ENCODE assay signal across 1 cellular context in the genomic region with DNA sequence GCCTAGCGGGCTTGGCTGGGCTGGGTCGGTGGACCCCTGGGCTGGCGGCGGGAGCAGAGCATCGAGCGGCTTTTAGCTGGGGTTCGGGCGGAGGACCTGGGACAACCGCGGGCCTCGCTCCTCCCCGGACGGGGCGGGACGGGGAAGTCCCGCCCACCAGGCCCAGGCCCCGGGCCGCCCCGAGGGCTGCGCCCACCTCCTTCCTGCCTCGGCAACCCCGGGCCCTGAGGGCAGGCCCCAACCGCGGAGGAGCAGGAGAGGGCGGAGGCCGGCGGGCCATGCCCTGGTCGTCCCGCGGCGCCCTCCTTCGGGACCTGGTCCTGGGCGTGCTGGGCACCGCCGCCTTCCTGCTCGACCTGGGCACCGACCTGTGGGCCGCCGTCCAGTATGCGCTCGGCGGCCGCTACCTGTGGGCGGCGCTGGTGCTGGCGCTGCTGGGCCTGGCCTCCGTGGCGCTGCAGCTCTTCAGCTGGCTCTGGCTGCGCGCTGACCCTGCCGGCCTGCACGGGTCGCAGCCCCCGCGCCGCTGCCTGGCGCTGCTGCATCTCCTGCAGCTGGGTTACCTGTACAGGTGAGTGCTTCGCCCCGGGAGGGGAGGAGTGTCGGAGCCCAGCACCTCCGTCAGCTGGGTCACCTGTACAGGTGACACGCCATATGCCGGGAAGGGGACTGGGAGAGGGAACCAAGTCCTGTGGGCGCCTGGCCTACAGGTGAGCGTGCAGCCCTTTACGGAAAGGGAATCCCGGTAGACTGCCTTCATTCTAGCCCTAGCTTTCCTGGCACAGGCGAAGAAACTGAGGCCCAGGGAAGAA.
TF ChIP-seq lines count a peak whose summit lies in the region.

A gene with protein sequence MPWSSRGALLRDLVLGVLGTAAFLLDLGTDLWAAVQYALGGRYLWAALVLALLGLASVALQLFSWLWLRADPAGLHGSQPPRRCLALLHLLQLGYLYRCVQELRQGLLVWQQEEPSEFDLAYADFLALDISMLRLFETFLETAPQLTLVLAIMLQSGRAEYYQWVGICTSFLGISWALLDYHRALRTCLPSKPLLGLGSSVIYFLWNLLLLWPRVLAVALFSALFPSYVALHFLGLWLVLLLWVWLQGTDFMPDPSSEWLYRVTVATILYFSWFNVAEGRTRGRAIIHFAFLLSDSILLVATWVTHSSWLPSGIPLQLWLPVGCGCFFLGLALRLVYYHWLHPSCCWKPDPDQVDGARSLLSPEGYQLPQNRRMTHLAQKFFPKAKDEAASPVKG (plus strand): TSS at position 182 of the 812 bp plus-strand sequence. CDS start 97 bp downstream, at position 279.

TF ChIP-seq in HepG2, 621 proteins besides CTCF, POLR2A, EP300 and RAD21 (continued from another document and continues in another):
- TF ChIP-seq, protein P1, sequence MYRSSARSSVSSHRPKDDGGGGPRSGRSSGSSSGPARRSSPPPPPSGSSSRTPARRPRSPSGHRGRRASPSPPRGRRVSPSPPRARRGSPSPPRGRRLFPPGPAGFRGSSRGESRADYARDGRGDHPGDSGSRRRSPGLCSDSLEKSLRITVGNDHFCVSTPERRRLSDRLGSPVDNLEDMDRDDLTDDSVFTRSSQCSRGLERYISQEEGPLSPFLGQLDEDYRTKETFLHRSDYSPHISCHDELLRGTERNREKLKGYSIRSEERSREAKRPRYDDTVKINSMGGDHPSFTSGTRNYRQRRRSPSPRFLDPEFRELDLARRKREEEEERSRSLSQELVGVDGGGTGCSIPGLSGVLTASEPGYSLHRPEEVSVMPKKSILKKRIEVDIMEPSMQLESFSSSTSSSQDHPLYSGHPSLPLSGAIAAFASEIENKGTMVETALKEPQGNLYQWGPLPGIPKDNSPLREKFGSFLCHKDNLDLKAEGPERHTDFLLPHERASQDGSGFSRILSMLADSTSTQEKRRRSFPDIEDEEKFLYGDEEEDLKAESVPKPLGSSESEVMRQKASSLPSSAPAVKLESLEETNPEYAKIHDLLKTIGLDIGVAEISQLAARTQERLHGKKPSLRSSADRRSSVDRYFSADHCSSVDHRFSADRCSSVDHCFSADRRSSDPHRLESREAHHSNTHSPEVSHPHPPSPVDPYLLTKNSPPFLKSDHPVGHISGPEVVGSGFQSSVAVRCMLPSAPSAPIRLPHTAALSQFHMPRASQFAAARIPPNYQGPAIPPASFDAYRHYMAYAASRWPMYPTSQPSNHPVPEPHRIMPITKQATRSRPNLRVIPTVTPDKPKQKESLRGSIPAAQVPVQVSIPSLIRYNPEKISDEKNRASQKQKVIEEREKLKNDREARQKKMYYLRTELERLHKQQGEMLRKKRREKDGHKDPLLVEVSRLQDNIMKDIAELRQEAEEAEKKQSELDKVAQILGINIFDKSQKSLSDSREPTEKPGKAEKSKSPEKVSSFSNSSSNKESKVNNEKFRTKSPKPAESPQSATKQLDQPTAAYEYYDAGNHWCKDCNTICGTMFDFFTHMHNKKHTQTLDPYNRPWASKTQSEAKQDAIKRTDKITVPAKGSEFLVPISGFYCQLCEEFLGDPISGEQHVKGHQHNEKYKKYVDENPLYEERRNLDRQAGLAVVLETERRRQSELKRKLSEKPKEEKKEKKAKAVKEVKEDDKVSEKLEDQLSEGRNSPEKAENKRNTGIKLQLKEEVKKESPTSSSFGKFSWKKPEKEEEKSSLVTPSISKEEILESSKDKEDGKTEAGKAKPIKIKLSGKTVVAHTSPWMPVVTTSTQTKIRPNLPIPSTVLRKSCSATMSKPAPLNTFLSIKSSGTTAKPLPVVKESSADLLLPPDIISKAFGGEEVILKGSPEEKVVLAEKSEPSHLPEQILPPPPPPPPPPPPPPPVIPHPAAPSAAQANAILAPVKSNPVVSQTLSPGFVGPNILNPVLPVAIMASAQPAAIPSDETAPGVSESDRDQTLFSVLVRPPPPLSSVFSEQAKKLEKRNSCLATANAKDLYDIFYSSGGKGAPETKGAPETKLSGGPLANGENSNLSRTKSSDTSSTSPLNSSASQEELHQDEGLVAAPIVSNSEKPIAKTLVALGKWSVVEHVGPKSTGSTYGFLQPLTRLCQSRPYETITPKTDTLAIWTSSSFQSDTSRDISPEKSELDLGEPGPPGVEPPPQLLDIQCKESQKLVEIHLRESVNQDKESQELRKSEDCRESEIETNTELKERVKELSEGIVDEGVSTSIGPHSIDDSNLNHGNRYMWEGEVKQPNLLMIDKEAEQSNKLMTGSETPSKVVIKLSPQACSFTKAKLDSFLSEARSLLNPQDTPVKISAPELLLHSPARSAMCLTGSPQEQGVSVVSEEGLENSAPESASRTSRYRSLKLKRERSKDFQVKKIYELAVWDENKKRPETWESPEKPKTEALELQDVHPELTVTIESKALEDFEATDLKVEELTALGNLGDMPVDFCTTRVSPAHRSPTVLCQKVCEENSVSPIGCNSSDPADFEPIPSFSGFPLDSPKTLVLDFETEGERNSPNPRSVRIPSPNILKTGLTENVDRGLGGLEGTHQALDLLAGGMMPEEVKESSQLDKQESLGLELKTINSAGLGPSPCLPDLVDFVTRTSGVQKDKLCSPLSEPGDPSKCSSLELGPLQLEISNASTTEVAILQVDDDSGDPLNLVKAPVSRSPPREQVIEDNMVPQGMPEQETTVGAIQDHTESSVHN (CRISPR knock-in tag; IDR thresholded peaks at IDR 0.05) = no peak
- TF ChIP-seq TCF7 (IDR thresholded peaks at IDR 0.05; ENCODE audit: low read depth) (no peak), ZNF720 (CRISPR knock-in tag; IDR thresholded peaks at IDR 0.05) (no peak), NR2F2 (IDR thresholded peaks at IDR 0.05; ENCODE audit: borderline replicate concordance, low read depth) (no peak), MBD4 (IDR thresholded peaks at IDR 0.05; ENCODE audit: borderline replicate concordance, low read length) (no peak), ZFP36L1 (CRISPR knock-in tag; IDR thresholded peaks at IDR 0.05) (no peak), ZNF17 (CRISPR knock-in tag; IDR thresholded peaks at IDR 0.05) (no peak), ZNF264 (CRISPR knock-in tag; IDR thresholded peaks at IDR 0.05) (no peak), ATM (IDR thresholded peaks at IDR 0.05; ENCODE audit: borderline replicate concordance) (no peak), ZNF839 (CRISPR knock-in tag; IDR thresholded peaks at IDR 0.05; ENCODE audit: borderline replicate concordance) (no peak), NR2F1 (CRISPR knock-in tag; IDR thresholded peaks at IDR 0.05) (no peak), ZC3H13 (CRISPR knock-in tag; IDR thresholded peaks at IDR 0.05) (no peak), ZNF260 (CRISPR knock-in tag; IDR thresholded peaks at IDR 0.05; ENCODE audit: borderline replicate concordance, low read depth) (no peak), SMAD1 (CRISPR knock-in tag; IDR thresholded peaks at IDR 0.05; ENCODE audit: borderline replicate concordance, low read depth) (no peak), ZKSCAN1 (IDR thresholded peaks at IDR 0.05; ENCODE audit: low read length) (no peak), ZNF577 (CRISPR knock-in tag; IDR thresholded peaks at IDR 0.05; ENCODE audit: borderline replicate concordance, low read depth) (no peak), PHF20 (CRISPR knock-in tag; IDR thresholded peaks at IDR 0.05) (no peak), CREB1 (IDR thresholded peaks at IDR 0.05) (no peak), CREB1 (CRISPR knock-in tag; IDR thresholded peaks at IDR 0.05) (no peak), TRIM24 (CRISPR knock-in tag; IDR thresholded peaks at IDR 0.05) (no peak), ZNF674 (CRISPR knock-in tag; IDR thresholded peaks at IDR 0.05; ENCODE audit: low read depth) (no peak), CBFB (CRISPR knock-in tag; IDR thresholded peaks at IDR 0.05) (no peak)
- TF ChIP-seq, protein P2, sequence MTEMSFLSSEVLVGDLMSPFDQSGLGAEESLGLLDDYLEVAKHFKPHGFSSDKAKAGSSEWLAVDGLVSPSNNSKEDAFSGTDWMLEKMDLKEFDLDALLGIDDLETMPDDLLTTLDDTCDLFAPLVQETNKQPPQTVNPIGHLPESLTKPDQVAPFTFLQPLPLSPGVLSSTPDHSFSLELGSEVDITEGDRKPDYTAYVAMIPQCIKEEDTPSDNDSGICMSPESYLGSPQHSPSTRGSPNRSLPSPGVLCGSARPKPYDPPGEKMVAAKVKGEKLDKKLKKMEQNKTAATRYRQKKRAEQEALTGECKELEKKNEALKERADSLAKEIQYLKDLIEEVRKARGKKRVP (CRISPR knock-in tag; IDR thresholded peaks at IDR 0.05) = no peak
- TF ChIP-seq, protein P3, sequence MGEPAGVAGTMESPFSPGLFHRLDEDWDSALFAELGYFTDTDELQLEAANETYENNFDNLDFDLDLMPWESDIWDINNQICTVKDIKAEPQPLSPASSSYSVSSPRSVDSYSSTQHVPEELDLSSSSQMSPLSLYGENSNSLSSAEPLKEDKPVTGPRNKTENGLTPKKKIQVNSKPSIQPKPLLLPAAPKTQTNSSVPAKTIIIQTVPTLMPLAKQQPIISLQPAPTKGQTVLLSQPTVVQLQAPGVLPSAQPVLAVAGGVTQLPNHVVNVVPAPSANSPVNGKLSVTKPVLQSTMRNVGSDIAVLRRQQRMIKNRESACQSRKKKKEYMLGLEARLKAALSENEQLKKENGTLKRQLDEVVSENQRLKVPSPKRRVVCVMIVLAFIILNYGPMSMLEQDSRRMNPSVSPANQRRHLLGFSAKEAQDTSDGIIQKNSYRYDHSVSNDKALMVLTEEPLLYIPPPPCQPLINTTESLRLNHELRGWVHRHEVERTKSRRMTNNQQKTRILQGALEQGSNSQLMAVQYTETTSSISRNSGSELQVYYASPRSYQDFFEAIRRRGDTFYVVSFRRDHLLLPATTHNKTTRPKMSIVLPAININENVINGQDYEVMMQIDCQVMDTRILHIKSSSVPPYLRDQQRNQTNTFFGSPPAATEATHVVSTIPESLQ (CRISPR knock-in tag; conservative IDR thresholded peaks at IDR 0.05) = no peak
- TF ChIP-seq, protein P4, sequence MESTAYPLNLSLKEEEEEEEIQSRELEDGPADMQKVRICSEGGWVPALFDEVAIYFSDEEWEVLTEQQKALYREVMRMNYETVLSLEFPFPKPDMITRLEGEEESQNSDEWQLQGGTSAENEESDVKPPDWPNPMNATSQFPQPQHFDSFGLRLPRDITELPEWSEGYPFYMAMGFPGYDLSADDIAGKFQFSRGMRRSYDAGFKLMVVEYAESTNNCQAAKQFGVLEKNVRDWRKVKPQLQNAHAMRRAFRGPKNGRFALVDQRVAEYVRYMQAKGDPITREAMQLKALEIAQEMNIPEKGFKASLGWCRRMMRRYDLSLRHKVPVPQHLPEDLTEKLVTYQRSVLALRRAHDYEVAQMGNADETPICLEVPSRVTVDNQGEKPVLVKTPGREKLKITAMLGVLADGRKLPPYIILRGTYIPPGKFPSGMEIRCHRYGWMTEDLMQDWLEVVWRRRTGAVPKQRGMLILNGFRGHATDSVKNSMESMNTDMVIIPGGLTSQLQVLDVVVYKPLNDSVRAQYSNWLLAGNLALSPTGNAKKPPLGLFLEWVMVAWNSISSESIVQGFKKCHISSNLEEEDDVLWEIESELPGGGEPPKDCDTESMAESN (CRISPR knock-in tag; conservative IDR thresholded peaks at IDR 0.05) = no peak
- TF ChIP-seq, protein P5, sequence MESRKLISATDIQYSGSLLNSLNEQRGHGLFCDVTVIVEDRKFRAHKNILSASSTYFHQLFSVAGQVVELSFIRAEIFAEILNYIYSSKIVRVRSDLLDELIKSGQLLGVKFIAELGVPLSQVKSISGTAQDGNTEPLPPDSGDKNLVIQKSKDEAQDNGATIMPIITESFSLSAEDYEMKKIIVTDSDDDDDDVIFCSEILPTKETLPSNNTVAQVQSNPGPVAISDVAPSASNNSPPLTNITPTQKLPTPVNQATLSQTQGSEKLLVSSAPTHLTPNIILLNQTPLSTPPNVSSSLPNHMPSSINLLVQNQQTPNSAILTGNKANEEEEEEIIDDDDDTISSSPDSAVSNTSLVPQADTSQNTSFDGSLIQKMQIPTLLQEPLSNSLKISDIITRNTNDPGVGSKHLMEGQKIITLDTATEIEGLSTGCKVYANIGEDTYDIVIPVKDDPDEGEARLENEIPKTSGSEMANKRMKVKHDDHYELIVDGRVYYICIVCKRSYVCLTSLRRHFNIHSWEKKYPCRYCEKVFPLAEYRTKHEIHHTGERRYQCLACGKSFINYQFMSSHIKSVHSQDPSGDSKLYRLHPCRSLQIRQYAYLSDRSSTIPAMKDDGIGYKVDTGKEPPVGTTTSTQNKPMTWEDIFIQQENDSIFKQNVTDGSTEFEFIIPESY (CRISPR knock-in tag; IDR thresholded peaks at IDR 0.05) = no peak; the same call in 1 of the 2 replicates
- TF ChIP-seq, protein P6, sequence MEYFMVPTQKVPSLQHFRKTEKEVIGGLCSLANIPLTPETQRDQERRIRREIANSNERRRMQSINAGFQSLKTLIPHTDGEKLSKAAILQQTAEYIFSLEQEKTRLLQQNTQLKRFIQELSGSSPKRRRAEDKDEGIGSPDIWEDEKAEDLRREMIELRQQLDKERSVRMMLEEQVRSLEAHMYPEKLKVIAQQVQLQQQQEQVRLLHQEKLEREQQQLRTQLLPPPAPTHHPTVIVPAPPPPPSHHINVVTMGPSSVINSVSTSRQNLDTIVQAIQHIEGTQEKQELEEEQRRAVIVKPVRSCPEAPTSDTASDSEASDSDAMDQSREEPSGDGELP (IDR thresholded peaks at IDR 0.05; ENCODE audit: borderline replicate concordance, low read depth) = no peak
- TF ChIP-seq, protein P7, sequence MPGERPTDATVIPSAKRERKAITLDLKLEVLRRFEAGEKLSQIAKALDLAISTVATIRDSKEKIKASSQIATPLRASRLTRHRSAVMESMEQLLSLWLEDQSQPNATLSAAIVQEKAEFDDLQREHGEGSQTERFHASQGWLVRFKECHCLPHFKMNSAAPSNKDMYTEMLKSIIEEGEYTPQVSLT (CRISPR knock-in tag; IDR thresholded peaks at IDR 0.05; ENCODE audit: borderline replicate concordance, low read depth) = no peak
- TF ChIP-seq, protein P8, sequence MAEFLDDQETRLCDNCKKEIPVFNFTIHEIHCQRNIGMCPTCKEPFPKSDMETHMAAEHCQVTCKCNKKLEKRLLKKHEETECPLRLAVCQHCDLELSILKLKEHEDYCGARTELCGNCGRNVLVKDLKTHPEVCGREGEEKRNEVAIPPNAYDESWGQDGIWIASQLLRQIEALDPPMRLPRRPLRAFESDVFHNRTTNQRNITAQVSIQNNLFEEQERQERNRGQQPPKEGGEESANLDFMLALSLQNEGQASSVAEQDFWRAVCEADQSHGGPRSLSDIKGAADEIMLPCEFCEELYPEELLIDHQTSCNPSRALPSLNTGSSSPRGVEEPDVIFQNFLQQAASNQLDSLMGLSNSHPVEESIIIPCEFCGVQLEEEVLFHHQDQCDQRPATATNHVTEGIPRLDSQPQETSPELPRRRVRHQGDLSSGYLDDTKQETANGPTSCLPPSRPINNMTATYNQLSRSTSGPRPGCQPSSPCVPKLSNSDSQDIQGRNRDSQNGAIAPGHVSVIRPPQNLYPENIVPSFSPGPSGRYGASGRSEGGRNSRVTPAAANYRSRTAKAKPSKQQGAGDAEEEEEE (CRISPR knock-in tag; IDR thresholded peaks at IDR 0.05; ENCODE audit: borderline replicate concordance) = no peak
- TF ChIP-seq, protein P9, sequence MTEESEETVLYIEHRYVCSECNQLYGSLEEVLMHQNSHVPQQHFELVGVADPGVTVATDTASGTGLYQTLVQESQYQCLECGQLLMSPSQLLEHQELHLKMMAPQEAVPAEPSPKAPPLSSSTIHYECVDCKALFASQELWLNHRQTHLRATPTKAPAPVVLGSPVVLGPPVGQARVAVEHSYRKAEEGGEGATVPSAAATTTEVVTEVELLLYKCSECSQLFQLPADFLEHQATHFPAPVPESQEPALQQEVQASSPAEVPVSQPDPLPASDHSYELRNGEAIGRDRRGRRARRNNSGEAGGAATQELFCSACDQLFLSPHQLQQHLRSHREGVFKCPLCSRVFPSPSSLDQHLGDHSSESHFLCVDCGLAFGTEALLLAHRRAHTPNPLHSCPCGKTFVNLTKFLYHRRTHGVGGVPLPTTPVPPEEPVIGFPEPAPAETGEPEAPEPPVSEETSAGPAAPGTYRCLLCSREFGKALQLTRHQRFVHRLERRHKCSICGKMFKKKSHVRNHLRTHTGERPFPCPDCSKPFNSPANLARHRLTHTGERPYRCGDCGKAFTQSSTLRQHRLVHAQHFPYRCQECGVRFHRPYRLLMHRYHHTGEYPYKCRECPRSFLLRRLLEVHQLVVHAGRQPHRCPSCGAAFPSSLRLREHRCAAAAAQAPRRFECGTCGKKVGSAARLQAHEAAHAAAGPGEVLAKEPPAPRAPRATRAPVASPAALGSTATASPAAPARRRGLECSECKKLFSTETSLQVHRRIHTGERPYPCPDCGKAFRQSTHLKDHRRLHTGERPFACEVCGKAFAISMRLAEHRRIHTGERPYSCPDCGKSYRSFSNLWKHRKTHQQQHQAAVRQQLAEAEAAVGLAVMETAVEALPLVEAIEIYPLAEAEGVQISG (CRISPR knock-in tag; IDR thresholded peaks at IDR 0.05) = peak; percentile 64
